ENCODE assay signal across 1 cellular context in genomic region chr7:7581531-7582179, GRCh38.
TF ChIP-seq lines count a peak whose summit lies in the region.

No MANE protein-coding gene starts in this region.

TF ChIP-seq in GM23338, 12 proteins besides CTCF, POLR2A, EP300 and RAD21 (continued from another document):
- TF ChIP-seq, protein P1, sequence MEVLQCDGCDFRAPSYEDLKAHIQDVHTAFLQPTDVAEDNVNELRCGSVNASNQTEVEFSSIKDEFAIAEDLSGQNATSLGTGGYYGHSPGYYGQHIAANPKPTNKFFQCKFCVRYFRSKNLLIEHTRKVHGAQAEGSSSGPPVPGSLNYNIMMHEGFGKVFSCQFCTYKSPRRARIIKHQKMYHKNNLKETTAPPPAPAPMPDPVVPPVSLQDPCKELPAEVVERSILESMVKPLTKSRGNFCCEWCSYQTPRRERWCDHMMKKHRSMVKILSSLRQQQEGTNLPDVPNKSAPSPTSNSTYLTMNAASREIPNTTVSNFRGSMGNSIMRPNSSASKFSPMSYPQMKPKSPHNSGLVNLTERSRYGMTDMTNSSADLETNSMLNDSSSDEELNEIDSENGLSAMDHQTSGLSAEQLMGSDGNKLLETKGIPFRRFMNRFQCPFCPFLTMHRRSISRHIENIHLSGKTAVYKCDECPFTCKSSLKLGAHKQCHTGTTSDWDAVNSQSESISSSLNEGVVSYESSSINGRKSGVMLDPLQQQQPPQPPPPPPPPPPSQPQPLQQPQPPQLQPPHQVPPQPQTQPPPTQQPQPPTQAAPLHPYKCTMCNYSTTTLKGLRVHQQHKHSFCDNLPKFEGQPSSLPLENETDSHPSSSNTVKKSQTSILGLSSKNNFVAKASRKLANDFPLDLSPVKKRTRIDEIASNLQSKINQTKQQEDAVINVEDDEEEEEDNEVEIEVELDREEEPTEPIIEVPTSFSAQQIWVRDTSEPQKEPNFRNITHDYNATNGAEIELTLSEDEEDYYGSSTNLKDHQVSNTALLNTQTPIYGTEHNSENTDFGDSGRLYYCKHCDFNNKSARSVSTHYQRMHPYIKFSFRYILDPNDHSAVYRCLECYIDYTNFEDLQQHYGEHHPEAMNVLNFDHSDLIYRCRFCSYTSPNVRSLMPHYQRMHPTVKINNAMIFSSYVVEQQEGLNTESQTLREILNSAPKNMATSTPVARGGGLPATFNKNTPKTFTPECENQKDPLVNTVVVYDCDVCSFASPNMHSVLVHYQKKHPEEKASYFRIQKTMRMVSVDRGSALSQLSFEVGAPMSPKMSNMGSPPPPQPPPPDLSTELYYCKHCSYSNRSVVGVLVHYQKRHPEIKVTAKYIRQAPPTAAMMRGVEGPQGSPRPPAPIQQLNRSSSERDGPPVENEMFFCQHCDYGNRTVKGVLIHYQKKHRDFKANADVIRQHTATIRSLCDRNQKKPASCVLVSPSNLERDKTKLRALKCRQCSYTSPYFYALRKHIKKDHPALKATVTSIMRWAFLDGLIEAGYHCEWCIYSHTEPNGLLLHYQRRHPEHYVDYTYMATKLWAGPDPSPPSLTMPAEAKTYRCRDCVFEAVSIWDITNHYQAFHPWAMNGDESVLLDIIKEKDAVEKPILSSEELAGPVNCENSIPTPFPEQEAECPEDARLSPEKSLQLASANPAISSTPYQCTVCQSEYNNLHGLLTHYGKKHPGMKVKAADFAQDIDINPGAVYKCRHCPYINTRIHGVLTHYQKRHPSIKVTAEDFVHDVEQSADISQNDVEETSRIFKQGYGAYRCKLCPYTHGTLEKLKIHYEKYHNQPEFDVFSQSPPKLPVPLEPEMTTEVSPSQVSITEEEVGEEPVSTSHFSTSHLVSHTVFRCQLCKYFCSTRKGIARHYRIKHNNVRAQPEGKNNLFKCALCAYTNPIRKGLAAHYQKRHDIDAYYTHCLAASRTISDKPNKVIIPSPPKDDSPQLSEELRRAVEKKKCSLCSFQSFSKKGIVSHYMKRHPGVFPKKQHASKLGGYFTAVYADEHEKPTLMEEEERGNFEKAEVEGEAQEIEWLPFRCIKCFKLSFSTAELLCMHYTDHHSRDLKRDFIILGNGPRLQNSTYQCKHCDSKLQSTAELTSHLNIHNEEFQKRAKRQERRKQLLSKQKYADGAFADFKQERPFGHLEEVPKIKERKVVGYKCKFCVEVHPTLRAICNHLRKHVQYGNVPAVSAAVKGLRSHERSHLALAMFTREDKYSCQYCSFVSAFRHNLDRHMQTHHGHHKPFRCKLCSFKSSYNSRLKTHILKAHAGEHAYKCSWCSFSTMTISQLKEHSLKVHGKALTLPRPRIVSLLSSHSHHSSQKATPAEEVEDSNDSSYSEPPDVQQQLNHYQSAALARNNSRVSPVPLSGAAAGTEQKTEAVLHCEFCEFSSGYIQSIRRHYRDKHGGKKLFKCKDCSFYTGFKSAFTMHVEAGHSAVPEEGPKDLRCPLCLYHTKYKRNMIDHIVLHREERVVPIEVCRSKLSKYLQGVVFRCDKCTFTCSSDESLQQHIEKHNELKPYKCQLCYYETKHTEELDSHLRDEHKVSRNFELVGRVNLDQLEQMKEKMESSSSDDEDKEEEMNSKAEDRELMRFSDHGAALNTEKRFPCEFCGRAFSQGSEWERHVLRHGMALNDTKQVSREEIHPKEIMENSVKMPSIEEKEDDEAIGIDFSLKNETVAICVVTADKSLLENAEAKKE (CRISPR knock-in tag; IDR thresholded peaks at IDR 0.05) = peak; percentile 68
- no peak for TF ChIP-seq ETS1 (IDR thresholded peaks at IDR 0.05)
